Comparison of ENCODE assay signal across 1 cellular context in the genomic region with DNA sequence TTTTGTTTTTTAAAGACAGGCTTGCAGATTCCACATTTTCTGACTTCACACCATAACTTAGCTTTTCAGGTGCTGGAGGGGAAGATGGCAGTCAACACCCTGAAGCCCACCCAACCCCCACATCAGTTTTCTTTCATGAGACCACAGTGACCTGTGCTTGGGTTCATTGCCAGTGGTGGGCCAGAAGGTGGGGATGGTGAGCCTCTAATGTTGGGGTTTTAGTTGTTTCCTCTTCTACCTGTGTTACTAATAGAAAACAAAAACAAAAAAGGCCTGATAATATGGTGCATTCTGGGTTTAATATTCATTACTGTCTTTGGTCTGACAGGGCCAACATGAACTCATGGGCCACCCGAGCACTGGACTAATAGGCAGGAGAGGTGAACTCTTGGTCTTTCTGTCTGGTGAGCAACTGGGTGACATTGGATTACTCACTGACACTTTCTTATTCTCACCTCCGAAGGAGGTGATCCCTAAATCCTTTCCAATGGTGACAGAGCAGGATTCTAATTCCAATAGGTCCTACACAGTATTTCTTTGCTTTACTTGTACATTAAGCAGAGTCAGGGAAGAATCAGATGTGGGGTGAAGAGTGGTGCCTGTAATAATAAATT.
TF ChIP-seq lines count a peak whose summit lies in the region.

No MANE protein-coding gene starts in this region.

TF ChIP-seq in SK-N-SH treated with all-trans-retinoic acid at 6 μM for 48 hours, 23 proteins besides CTCF, POLR2A, EP300 and RAD21 (continued from another document):
- TF ChIP-seq, protein P1, sequence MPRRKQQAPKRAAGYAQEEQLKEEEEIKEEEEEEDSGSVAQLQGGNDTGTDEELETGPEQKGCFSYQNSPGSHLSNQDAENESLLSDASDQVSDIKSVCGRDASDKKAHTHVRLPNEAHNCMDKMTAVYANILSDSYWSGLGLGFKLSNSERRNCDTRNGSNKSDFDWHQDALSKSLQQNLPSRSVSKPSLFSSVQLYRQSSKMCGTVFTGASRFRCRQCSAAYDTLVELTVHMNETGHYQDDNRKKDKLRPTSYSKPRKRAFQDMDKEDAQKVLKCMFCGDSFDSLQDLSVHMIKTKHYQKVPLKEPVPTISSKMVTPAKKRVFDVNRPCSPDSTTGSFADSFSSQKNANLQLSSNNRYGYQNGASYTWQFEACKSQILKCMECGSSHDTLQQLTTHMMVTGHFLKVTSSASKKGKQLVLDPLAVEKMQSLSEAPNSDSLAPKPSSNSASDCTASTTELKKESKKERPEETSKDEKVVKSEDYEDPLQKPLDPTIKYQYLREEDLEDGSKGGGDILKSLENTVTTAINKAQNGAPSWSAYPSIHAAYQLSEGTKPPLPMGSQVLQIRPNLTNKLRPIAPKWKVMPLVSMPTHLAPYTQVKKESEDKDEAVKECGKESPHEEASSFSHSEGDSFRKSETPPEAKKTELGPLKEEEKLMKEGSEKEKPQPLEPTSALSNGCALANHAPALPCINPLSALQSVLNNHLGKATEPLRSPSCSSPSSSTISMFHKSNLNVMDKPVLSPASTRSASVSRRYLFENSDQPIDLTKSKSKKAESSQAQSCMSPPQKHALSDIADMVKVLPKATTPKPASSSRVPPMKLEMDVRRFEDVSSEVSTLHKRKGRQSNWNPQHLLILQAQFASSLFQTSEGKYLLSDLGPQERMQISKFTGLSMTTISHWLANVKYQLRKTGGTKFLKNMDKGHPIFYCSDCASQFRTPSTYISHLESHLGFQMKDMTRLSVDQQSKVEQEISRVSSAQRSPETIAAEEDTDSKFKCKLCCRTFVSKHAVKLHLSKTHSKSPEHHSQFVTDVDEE (CRISPR knock-in tag; IDR thresholded peaks at IDR 0.05) = no peak
- TF ChIP-seq, protein P2, sequence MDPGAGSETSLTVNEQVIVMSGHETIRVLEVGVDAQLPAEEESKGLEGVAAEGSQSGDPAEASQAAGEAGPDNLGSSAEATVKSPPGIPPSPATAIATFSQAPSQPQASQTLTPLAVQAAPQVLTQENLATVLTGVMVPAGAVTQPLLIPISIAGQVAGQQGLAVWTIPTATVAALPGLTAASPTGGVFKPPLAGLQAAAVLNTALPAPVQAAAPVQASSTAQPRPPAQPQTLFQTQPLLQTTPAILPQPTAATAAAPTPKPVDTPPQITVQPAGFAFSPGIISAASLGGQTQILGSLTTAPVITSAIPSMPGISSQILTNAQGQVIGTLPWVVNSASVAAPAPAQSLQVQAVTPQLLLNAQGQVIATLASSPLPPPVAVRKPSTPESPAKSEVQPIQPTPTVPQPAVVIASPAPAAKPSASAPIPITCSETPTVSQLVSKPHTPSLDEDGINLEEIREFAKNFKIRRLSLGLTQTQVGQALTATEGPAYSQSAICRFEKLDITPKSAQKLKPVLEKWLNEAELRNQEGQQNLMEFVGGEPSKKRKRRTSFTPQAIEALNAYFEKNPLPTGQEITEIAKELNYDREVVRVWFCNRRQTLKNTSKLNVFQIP (CRISPR knock-in tag; IDR thresholded peaks at IDR 0.05; ENCODE audit: borderline replicate concordance, low read depth) = no peak
- no peak for TF ChIP-seq GLIS3 (CRISPR knock-in tag; IDR thresholded peaks at IDR 0.05)
- no peak for TF ChIP-seq TCF4 (CRISPR knock-in tag; IDR thresholded peaks at IDR 0.05; ENCODE audit: borderline replicate concordance)
- TF ChIP-seq RARB (CRISPR knock-in tag; IDR thresholded peaks at IDR 0.05) = no peak
- no peak for TF ChIP-seq ZFP30 (CRISPR knock-in tag; IDR thresholded peaks at IDR 0.05)
- no peak for TF ChIP-seq ZNF70 (CRISPR knock-in tag; IDR thresholded peaks at IDR 0.05)
- TF ChIP-seq, protein P3, sequence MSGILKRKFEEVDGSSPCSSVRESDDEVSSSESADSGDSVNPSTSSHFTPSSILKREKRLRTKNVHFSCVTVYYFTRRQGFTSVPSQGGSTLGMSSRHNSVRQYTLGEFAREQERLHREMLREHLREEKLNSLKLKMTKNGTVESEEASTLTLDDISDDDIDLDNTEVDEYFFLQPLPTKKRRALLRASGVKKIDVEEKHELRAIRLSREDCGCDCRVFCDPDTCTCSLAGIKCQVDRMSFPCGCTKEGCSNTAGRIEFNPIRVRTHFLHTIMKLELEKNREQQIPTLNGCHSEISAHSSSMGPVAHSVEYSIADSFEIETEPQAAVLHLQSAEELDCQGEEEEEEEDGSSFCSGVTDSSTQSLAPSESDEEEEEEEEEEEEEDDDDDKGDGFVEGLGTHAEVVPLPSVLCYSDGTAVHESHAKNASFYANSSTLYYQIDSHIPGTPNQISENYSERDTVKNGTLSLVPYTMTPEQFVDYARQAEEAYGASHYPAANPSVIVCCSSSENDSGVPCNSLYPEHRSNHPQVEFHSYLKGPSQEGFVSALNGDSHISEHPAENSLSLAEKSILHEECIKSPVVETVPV (CRISPR knock-in tag; IDR thresholded peaks at IDR 0.05) = no peak
- TF ChIP-seq, protein P4, sequence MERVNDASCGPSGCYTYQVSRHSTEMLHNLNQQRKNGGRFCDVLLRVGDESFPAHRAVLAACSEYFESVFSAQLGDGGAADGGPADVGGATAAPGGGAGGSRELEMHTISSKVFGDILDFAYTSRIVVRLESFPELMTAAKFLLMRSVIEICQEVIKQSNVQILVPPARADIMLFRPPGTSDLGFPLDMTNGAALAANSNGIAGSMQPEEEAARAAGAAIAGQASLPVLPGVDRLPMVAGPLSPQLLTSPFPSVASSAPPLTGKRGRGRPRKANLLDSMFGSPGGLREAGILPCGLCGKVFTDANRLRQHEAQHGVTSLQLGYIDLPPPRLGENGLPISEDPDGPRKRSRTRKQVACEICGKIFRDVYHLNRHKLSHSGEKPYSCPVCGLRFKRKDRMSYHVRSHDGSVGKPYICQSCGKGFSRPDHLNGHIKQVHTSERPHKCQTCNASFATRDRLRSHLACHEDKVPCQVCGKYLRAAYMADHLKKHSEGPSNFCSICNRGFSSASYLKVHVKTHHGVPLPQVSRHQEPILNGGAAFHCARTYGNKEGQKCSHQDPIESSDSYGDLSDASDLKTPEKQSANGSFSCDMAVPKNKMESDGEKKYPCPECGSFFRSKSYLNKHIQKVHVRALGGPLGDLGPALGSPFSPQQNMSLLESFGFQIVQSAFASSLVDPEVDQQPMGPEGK (CRISPR knock-in tag; IDR thresholded peaks at IDR 0.05; ENCODE audit: borderline replicate concordance) = no peak
